ENCODE assay signal across 8 cellular contexts in genomic region chr3:185976977-185977678, GRCh38. TPM values are rescaled to one million over a fixed set of nuclear protein-coding genes. Genes with fewer than 3 reads are reported as not detected.
A peak's percentile ranks its signal among the peaks of the same experiment; 100 is the strongest.
DNase-seq lines count a peak whose midpoint lies in the region; ATAC-seq and TF ChIP-seq lines count a peak whose summit lies in the region.

No MANE protein-coding gene starts in this region.

- H3K9me3 Mint-ChIP-seq in HFFc6: no peaks in the 10 kb centered on the region
- no peaks in the 10 kb centered on the region for H3K9me3 Mint-ChIP-seq in activated naive CD8-positive, alpha-beta T cell treated with anti-CD3 and anti-CD28 coated beads, Interleukin-2, amount 50 U/mL, for 24 hours

- 40 to 42% methylated on average over 6 of the region's 6 CpGs for WGBS in heart right ventricle, 2 donors

- peaks cover 24% of the 10 kb centered on the region for H3K4me1 Mint-ChIP-seq in HFFc6 (ENCODE audit: low read depth)
- peaks cover 35% of the 10 kb centered on the region for H3K4me1 Mint-ChIP-seq in activated naive CD8-positive, alpha-beta T cell treated with anti-CD3 and anti-CD28 coated beads, Interleukin-2, amount 50 U/mL, for 24 hours

- no peaks in the 10 kb centered on the region for H3K36me3 ChIP-seq in heart right ventricle

- no peaks in the 10 kb centered on the region; the same call in 1 of the 2 replicates for H3K36me3 Mint-ChIP-seq in HFFc6 (ENCODE audit: low read depth)
- peaks cover 8% of the 10 kb centered on the region for H3K36me3 Mint-ChIP-seq in activated naive CD8-positive, alpha-beta T cell treated with anti-CD3 and anti-CD28 coated beads, Interleukin-2, amount 50 U/mL, for 24 hours (ENCODE audit: low read depth)

- DNase-seq in GM12865 (ENCODE audit: low read depth) (peak; percentile 85), HFFc6 (peak; percentile 50), NCI-H1105 (lab: John Stamatoyannopoulos, UW) (peak; percentile 74), T-helper 2 cell (peak; percentile 38 to 81 (median 64)), heart right ventricle (peak; percentile 74 to 82), retina (peak; percentile 73)
- peak; percentile 93 for DNase-seq in activated naive CD8-positive, alpha-beta T cell treated with anti-CD3 and anti-CD28 coated beads, Interleukin-2, amount 50 U/mL, for 24 hours

- H3K4me3 ChIP-seq in GM12865 (ENCODE audit: low read depth, low read length) (no peak overlapping the region), heart right ventricle (no peak overlapping the region)

- H3K4me1 ChIP-seq in heart right ventricle: peaks cover 0 to under 1% (median 0%) of the 10 kb centered on the region in 9 donors

- no peaks in the 10 kb centered on the region; the same call in 1 of the 2 replicates for H3K27me3 Mint-ChIP-seq in HFFc6 (ENCODE audit: insufficient read depth)
- peaks cover 15% of the 10 kb centered on the region for H3K27me3 Mint-ChIP-seq in activated naive CD8-positive, alpha-beta T cell treated with anti-CD3 and anti-CD28 coated beads, Interleukin-2, amount 50 U/mL, for 24 hours

- peak; percentile 96 for ATAC-seq in activated naive CD8-positive, alpha-beta T cell treated with anti-CD3 and anti-CD28 coated beads, Interleukin-2, amount 50 U/mL, for 24 hours
- ATAC-seq in heart right ventricle (peak in 6 of 8 donors; percentile 64 to 82 (median 71)), GM19397 (IDR thresholded peaks at IDR 0.05; ENCODE audit: unreplicated experiment) (no peak)

- TF ChIP-seq CTCF in GM12865 (IDR thresholded peaks at IDR 0.05; ENCODE audit: insufficient read depth, low read depth, low read length, missing control alignments) (peak; percentile 93), HFFc6 (IDR thresholded peaks at IDR 0.05) (peak; percentile 97), heart right ventricle (IDR thresholded peaks at IDR 0.05) (peak; percentile 63 to 94 (median 88))

- H3K27ac Mint-ChIP-seq in HFFc6: no peak overlapping the region
- H3K27ac Mint-ChIP-seq in activated naive CD8-positive, alpha-beta T cell treated with anti-CD3 and anti-CD28 coated beads, Interleukin-2, amount 50 U/mL, for 24 hours: peak overlapping the region; percentile 52

- H3K27ac ChIP-seq in heart right ventricle: no peak overlapping the region

- no peak overlapping the region for H3K4me3 Mint-ChIP-seq in HFFc6
- peak overlapping the region; percentile 18 for H3K4me3 Mint-ChIP-seq in activated naive CD8-positive, alpha-beta T cell treated with anti-CD3 and anti-CD28 coated beads, Interleukin-2, amount 50 U/mL, for 24 hours

- no peaks in the 10 kb centered on the region for H3K9me3 ChIP-seq in heart right ventricle

- intact Hi-C loops in heart right ventricle (cut with DNase I): loop anchor here in 1 of 10 donors (5.0 kb wide), 1 partner anchor 640 kb away; no protein-coding TSS in a partner anchor

- H3K27me3 ChIP-seq in heart right ventricle: no peaks in the 10 kb centered on the region

RNA-seq across cellular contexts. Expression of gene TRA2B, which starts 39.3 kb away (rescaled TPM):
- 100 to 1,000 TPM; 116 to 151 (median 141) TPM for total RNA-seq in HFFc6 (2021; fragmentation: NEBNext Ultra II Directional; extraction: Animal tissue kit (Norgen Biotek cat#: 25700))
- 10 to 100 TPM; 46.3 to 75.9 (median 52.1) TPM for total RNA-seq in heart right ventricle
- 10 to 100 TPM; 43.6 to 44.5 TPM for polyA plus RNA-seq in heart right ventricle
